ENCODE assay signal across 12 cellular contexts in the genomic region with DNA sequence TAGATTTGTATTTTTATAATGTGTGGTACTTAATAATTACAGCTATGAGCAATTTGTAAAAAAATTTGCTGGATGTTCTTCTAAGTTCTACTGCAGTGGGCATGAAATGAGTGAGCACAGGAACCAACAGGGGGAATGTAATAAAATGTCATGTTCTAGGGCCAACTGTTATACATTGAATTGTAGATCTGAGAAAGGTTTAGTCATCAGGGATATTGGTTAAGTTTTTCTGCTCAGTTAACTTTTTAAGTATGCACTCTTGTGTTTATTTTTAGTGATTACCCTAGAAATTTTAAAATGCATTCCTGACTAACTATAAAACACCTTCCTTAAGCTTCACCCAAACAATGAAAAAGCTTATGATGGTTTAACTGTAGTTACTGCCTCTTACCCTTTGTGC.
"Had no signal": no experiment of that assay in that cellular context is flagged by ENCODE, and none has a peak within 500 bp of the region (broad histone marks: within the 10 kb centered on the region; RNA-seq: fewer than 3 reads in every experiment).

No MANE protein-coding gene starts in this region.

- H3K4me3 Mint-ChIP-seq: activated naive CD4-positive, alpha-beta T cell treated with anti-CD3 and anti-CD28 coated beads for 36 hours; activated naive CD8-positive, alpha-beta T cell treated with anti-CD3 and anti-CD28 coated beads, Interleukin-2, amount 50 U/mL, for 24 hours; stimulated activated naive CD8-positive, alpha-beta T cell treated with anti-CD3 and anti-CD28 coated beads, Interleukin-15, amount 100 ng/mL, for 72 hours; type B pancreatic cell had no signal

- H3K36me3 Mint-ChIP-seq: type B pancreatic cell had no signal

- DNase-seq: activated CD4-positive, alpha-beta T cell treated with anti-CD3 and anti-CD28 coated beads, Interleukin-2, amount 50 U/mL, for 1 hour; activated naive CD4-positive, alpha-beta T cell treated with anti-CD3 and anti-CD28 coated beads for 36 hours; activated naive CD8-positive, alpha-beta T cell treated with anti-CD3 and anti-CD28 coated beads, Interleukin-2, amount 50 U/mL, for 24 hours; dorsolateral prefrontal cortex; glutamatergic neuron; hypothalamus; psoas muscle; right lobe of liver; stimulated activated naive CD8-positive, alpha-beta T cell treated with anti-CD3 and anti-CD28 coated beads, Interleukin-15, amount 100 ng/mL, for 72 hours; T-helper 9 cell had no signal

- H3K27me3 ChIP-seq: ascending aorta, dorsolateral prefrontal cortex, right lobe of liver had no signal

- H3K27ac ChIP-seq: ascending aorta, dorsolateral prefrontal cortex, psoas muscle, right lobe of liver had no signal

- H3K4me1 ChIP-seq: ascending aorta, psoas muscle, right lobe of liver had no signal

- H3K4me3 ChIP-seq: ascending aorta, dorsolateral prefrontal cortex, psoas muscle, right lobe of liver had no signal

- H3K4me1 Mint-ChIP-seq: activated naive CD8-positive, alpha-beta T cell treated with anti-CD3 and anti-CD28 coated beads, Interleukin-2, amount 50 U/mL, for 24 hours; stimulated activated naive CD8-positive, alpha-beta T cell treated with anti-CD3 and anti-CD28 coated beads, Interleukin-15, amount 100 ng/mL, for 72 hours had no signal

- H3K9me3 ChIP-seq: ascending aorta, psoas muscle, right lobe of liver had no signal

- H3K27me3 Mint-ChIP-seq: activated naive CD8-positive, alpha-beta T cell treated with anti-CD3 and anti-CD28 coated beads, Interleukin-2, amount 50 U/mL, for 24 hours; stimulated activated naive CD8-positive, alpha-beta T cell treated with anti-CD3 and anti-CD28 coated beads, Interleukin-15, amount 100 ng/mL, for 72 hours; type B pancreatic cell had no signal

- H3K9me3 Mint-ChIP-seq: type B pancreatic cell had no signal

- H3K27ac Mint-ChIP-seq: activated naive CD4-positive, alpha-beta T cell treated with anti-CD3 and anti-CD28 coated beads for 36 hours; activated naive CD8-positive, alpha-beta T cell treated with anti-CD3 and anti-CD28 coated beads, Interleukin-2, amount 50 U/mL, for 24 hours; stimulated activated naive CD8-positive, alpha-beta T cell treated with anti-CD3 and anti-CD28 coated beads, Interleukin-15, amount 100 ng/mL, for 72 hours; type B pancreatic cell had no signal

- H3K36me3 ChIP-seq: ascending aorta, right lobe of liver had no signal
